21 cellular contexts compared by ENCODE assay signal in the genomic region with DNA sequence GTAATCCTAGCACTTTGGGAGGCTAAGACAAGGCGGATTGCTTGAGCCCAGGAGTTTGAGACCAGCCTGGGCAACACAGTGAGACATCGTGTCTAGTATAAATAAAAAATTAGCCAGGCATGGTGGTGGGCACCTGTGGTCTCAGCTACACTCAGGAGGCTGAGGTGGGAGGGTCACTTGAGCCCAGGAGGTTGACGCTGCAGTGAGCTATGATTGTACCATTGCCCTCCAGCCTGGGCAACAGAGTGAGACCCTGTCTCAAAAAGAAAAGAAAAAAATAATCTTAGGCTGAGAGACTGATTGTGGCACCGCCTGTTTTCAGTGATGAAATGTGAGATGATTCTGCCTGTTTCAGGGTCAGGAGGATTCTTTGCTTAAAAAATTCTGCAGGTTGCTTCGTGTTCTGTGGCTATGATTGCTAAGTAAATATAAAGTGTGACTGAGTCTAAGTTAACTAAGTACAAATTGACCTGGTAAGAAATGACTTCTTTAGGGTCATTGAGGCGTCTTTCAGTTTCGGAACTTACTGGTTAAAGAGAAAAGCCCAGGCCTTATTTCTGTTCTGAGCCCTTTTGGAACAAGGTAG.
DNase-seq lines count a peak whose midpoint lies in the region; ATAC-seq and TF ChIP-seq lines count a peak whose summit lies in the region.
"Had no signal": no experiment of that assay in that cellular context is flagged by ENCODE, and none has a peak within 500 bp of the region (broad histone marks: within the 10 kb centered on the region; RNA-seq: fewer than 3 reads in every experiment).

No MANE protein-coding gene starts in this region.

- H3K4me1 ChIP-seq in heart right ventricle, result peaks cover 6 to 51% (median 38%) of the 10 kb centered on the region in 9 donors
- H3K4me1 ChIP-seq in left lung, result peaks cover 12 to 16% of the 10 kb centered on the region in 2 donors
- H3K4me1 ChIP-seq in thyroid gland, result peaks cover 50 to 51% of the 10 kb centered on the region in 2 donors

- H3K27me3 ChIP-seq in heart right ventricle (no peaks in the 10 kb centered on the region), left lung (no peaks in the 10 kb centered on the region), thyroid gland (no peaks in the 10 kb centered on the region)
- H3K27me3 ChIP-seq: dorsolateral prefrontal cortex, Peyer's patch had no signal

- no peak overlapping the region for H3K4me3 ChIP-seq in heart right ventricle
- H3K4me3 ChIP-seq in left lung, result no peak overlapping the region
- H3K4me3 ChIP-seq in thyroid gland (replicated peaks in 1 of 3), result no peak overlapping the region
- H3K4me3 ChIP-seq: dorsolateral prefrontal cortex, Peyer's patch had no signal

- no peak for TF ChIP-seq POLR2A in thyroid gland (IDR thresholded peaks at IDR 0.05)

- peak overlapping the region in 6 of 10 donors; percentile 9 to 60 (median 44) for H3K27ac ChIP-seq in heart right ventricle
- peak overlapping the region; percentile 16; the same call in 1 of the 2 replicates for H3K27ac ChIP-seq in VCaP
- no peak overlapping the region for H3K27ac ChIP-seq in left lung
- H3K27ac ChIP-seq in thyroid gland, result peak overlapping the region in 2 of 3 donors; percentile 87 to 99
- H3K27ac ChIP-seq: dorsolateral prefrontal cortex, HL-60 had no signal

- H3K9me3 ChIP-seq in heart right ventricle (no peaks in the 10 kb centered on the region), left lung (no peaks in the 10 kb centered on the region), thyroid gland (no peaks in the 10 kb centered on the region)
- H3K9me3 ChIP-seq: Peyer's patch had no signal

- WGBS in heart right ventricle, 2 donors, result 90 to 94% methylated on average over 7 of the region's 7 CpGs
- WGBS in thyroid gland, 2 donors, result 87 to 91% methylated on average over 7 of the region's 7 CpGs

- no peak for DNase-seq in heart right ventricle
- no peak for DNase-seq in left ventricle myocardium superior
- DNase-seq in left lung, result no peak
- no peak for DNase-seq in thyroid gland
- DNase-seq in EL, result no peak
- DNase-seq in NCI-H510A (lab: John Stamatoyannopoulos, UW), result no peak
- DNase-seq: activated naive CD4-positive, alpha-beta T cell treated with Interleukin-2 at 50 U/mL for 16 hours; activated T-cell treated with anti-CD3 and anti-CD28 coated beads for 4 hours; anterior cingulate cortex; caudate nucleus; dorsolateral prefrontal cortex; foreskin fibroblast; GOT3; NCI-H1105 treated with DMSO at 0.1 percent for 48 hours; NCI-H2081; NCI-H446; Peyer's patch; stimulated activated CD8-positive, alpha-beta memory T cell treated with anti-CD3 and anti-CD28 coated beads, Interleukin-4, amount 100 ng/mL, for 48 hours had no signal

- ATAC-seq in heart right ventricle, result no peak
- no peak for ATAC-seq in left ventricle myocardium superior
- peak; percentile 13 for ATAC-seq in left lung
- ATAC-seq in HG03439 (IDR thresholded peaks at IDR 0.05; ENCODE audit: unreplicated experiment), result no peak

- no peak for TF ChIP-seq CTCF in heart right ventricle (IDR thresholded peaks at IDR 0.05)
- no peak for TF ChIP-seq CTCF in VCaP (conservative IDR thresholded peaks at IDR 0.05)
- no peak for TF ChIP-seq CTCF in left lung (IDR thresholded peaks at IDR 0.05)
- no peak for TF ChIP-seq CTCF in thyroid gland (IDR thresholded peaks at IDR 0.05)

- H3K36me3 ChIP-seq in heart right ventricle (peaks cover 0 to 61% (median 22%) of the 10 kb centered on the region in 9 donors), left lung (peaks cover 0 to 54% of the 10 kb centered on the region in 2 donors), thyroid gland (peaks cover 0 to 11% of the 10 kb centered on the region in 2 donors)

- intact Hi-C loops in heart right ventricle (cut with DNase I) (no loop called here), left ventricle myocardium superior (cut with micrococcal nuclease) (no loop called here), left lung (cut with DNase I) (no loop called here), thyroid gland (cut with DNase I) (no loop called here)

Comparison
In these comparisons a context has a peak if more than half of its experiments do, and no peak if none do; other contexts are left out.
1. H3K27ac ChIP-seq: peak in heart right ventricle (6 of 10), VCaP (single experiment) and thyroid gland (2 of 3); none in left lung (0 of 2).